Comparison of ENCODE assay signal across 9 cellular contexts in the genomic region with DNA sequence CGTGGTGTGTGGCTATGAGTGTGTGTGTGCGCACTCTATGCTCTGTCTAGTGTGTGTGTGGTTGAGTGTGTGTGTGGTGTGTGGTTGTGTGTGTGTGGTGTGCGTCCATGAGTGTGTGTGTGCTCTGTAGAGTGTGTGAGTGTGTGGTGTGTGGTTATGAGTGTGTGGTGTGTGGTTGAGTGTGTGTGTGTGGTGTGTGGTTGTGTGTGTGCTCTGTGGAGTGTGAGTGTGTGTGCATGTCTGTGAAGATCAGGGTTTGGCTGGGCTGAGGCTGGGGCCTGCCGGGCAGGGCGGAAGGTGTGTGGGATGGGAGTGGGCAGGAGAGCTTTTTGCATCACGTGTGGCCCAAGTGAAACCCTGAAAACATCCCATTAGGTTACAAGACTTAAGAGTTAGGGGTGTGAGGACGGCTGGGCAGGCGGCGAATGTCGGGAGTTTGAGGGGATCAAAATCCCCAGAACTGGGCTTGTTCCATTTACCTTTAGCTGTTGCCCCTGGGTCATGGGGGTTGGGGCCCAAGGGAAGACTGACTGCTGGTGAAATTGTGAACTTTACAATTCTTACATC.
A peak's percentile ranks its signal among the peaks of the same experiment; 100 is the strongest.
DNase-seq lines count a peak whose midpoint lies in the region; ATAC-seq and TF ChIP-seq lines count a peak whose summit lies in the region.
"Had no signal": no experiment of that assay in that cellular context is flagged by ENCODE, and none has a peak within 500 bp of the region (broad histone marks: within the 10 kb centered on the region; RNA-seq: fewer than 3 reads in every experiment).

No MANE protein-coding gene starts in this region.

- no peaks in the 10 kb centered on the region for H3K9me3 Mint-ChIP-seq in stimulated activated effector memory CD8-positive, alpha-beta T cell treated with anti-CD3 and anti-CD28 coated beads, Interleukin-12 subunit alpha, Interleukin-12 subunit beta, amount 100 ng/mL, for 72 hours
- no peaks in the 10 kb centered on the region for H3K9me3 Mint-ChIP-seq in nephron progenitor cell

- no peak for TF ChIP-seq CTCF in nephron progenitor cell (IDR thresholded peaks at IDR 0.05)

- DNase-seq in DMS53 (lab: John Stamatoyannopoulos, UW) (peak; percentile 37), DMS53 treated with DMSO at 0.1 percent for 48 hours (lab: John Stamatoyannopoulos, UW; ENCODE audit: unreplicated experiment) (no peak), nephron progenitor cell (no peak), COR-L47 (lab: John Stamatoyannopoulos, UW) (no peak), NCI-H1105 (lab: John Stamatoyannopoulos, UW) (no peak)
- peak in 1 of 2 donors; percentile 68 for DNase-seq in stimulated activated effector memory CD8-positive, alpha-beta T cell treated with anti-CD3 and anti-CD28 coated beads, Interleukin-12 subunit alpha, Interleukin-12 subunit beta, amount 100 ng/mL, for 72 hours (ENCODE audit: low spot score in 2 of 2)
- DNase-seq: amniotic stem cell had no signal

- peaks cover 2% of the 10 kb centered on the region for H3K27me3 Mint-ChIP-seq in nephron progenitor cell (ENCODE audit: low read depth, poor library complexity)

- ATAC-seq in GM21786 (IDR thresholded peaks at IDR 0.05; ENCODE audit: unreplicated experiment) (peak; percentile 14), HG03571 (IDR thresholded peaks at IDR 0.05; ENCODE audit: unreplicated experiment) (peak; percentile 12)
- ATAC-seq in stimulated activated effector memory CD8-positive, alpha-beta T cell treated with anti-CD3 and anti-CD28 coated beads, Interleukin-12 subunit alpha, Interleukin-12 subunit beta, amount 100 ng/mL, for 72 hours = peak; percentile 22

- no peak overlapping the region for H3K27ac Mint-ChIP-seq in stimulated activated effector memory CD8-positive, alpha-beta T cell treated with anti-CD3 and anti-CD28 coated beads, Interleukin-12 subunit alpha, Interleukin-12 subunit beta, amount 100 ng/mL, for 72 hours
- H3K27ac Mint-ChIP-seq in nephron progenitor cell = no peak overlapping the region

- peaks cover 8% of the 10 kb centered on the region for H3K36me3 Mint-ChIP-seq in stimulated activated effector memory CD8-positive, alpha-beta T cell treated with anti-CD3 and anti-CD28 coated beads, Interleukin-12 subunit alpha, Interleukin-12 subunit beta, amount 100 ng/mL, for 72 hours
- H3K36me3 Mint-ChIP-seq in nephron progenitor cell (ENCODE audit: low read depth) = no peaks in the 10 kb centered on the region

- H3K4me3 Mint-ChIP-seq in stimulated activated effector memory CD8-positive, alpha-beta T cell treated with anti-CD3 and anti-CD28 coated beads, Interleukin-12 subunit alpha, Interleukin-12 subunit beta, amount 100 ng/mL, for 72 hours = no peak overlapping the region
- no peak overlapping the region for H3K4me3 Mint-ChIP-seq in nephron progenitor cell

- peaks cover 33% of the 10 kb centered on the region for H3K4me1 Mint-ChIP-seq in stimulated activated effector memory CD8-positive, alpha-beta T cell treated with anti-CD3 and anti-CD28 coated beads, Interleukin-12 subunit alpha, Interleukin-12 subunit beta, amount 100 ng/mL, for 72 hours
- H3K4me1 Mint-ChIP-seq in nephron progenitor cell = peaks cover 2% of the 10 kb centered on the region
